Comparison of ENCODE assay signal across 20 cellular contexts in the genomic region with DNA sequence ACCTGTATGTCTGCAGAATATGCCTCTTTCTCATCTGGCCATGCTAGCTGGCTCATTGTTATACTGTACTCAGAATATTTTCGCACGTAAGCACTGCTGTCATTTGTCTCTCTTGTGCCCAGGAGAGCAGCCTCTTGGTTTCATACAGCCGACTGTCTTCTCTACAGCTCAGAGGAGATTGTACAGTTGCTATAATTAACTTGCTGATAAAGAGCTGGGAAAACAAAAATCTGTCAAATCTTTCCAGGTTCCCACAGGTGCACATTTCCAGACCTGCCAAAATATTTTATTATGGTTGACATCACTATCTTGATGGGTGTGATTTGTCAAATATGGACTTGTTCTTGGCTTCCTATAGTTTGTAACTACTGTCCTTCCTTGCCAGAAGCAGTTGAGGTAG.
DNase-seq lines count a peak whose midpoint lies in the region; ATAC-seq and TF ChIP-seq lines count a peak whose summit lies in the region.
"Had no signal": no experiment of that assay in that cellular context is flagged by ENCODE, and none has a peak within 500 bp of the region (broad histone marks: within the 10 kb centered on the region; RNA-seq: fewer than 3 reads in every experiment).

No MANE protein-coding gene starts in this region.

- no peaks in the 10 kb centered on the region for H3K36me3 ChIP-seq in right atrium auricular region
- peaks cover 3% of the 10 kb centered on the region for H3K36me3 ChIP-seq in suprapubic skin

- no peaks in the 10 kb centered on the region for H3K27me3 ChIP-seq in right atrium auricular region
- no peaks in the 10 kb centered on the region for H3K27me3 ChIP-seq in suprapubic skin
- H3K27me3 ChIP-seq: BLaER1 had no signal

- intact Hi-C loops in Right ventricle myocardium inferior (cut with DNase I), result no loop called here

- DNase-seq in Right ventricle myocardium inferior (ENCODE audit: missing footprints), result no peak
- DNase-seq in right atrium auricular region (ENCODE audit: low spot score), result no peak
- peak; percentile 73 for DNase-seq in LNCaP clone FGC (ENCODE audit: low read depth)
- DNase-seq in cerebellum (ENCODE audit: low spot score), result peak; percentile 20
- no peak for DNase-seq in suprapubic skin (ENCODE audit: low spot score in 2 of 2)
- DNase-seq in KG1 (lab: John Stamatoyannopoulos, UW), result no peak
- DNase-seq: CD4-positive, CD25-positive, alpha-beta regulatory T cell; DMS153; DND-41; NCI-H1092 treated with DMSO at 0.1 percent for 48 hours; NCI-H1436; NCI-H187; NCI-H2081 treated with DMSO at 0.1 percent for 48 hours; NCI-H524 treated with DMSO at 0.1 percent for 48 hours; NCI-H82; RPMI8226; SHP77 had no signal

- H3K9me3 ChIP-seq in right atrium auricular region (no peaks in the 10 kb centered on the region), suprapubic skin (no peaks in the 10 kb centered on the region)

- H3K4me1 ChIP-seq in right atrium auricular region (peaks cover 0 to 14% of the 10 kb centered on the region in 2 donors), suprapubic skin (peaks cover 61% of the 10 kb centered on the region)

- H3K4me3 ChIP-seq in right atrium auricular region (no peak overlapping the region), LNCaP clone FGC (ENCODE audit: low read depth, low read length) (no peak overlapping the region), suprapubic skin (no peak overlapping the region)
- H3K4me3 ChIP-seq: BLaER1 had no signal

- TF ChIP-seq EP300 in suprapubic skin (IDR thresholded peaks at IDR 0.05), result no peak

- WGBS in suprapubic skin, result 43% methylated on average over 3 of the region's 3 CpGs

- TF ChIP-seq CTCF in right atrium auricular region (IDR thresholded peaks at IDR 0.05) (no peak), LNCaP clone FGC (IDR thresholded peaks at IDR 0.05; ENCODE audit: control insufficient read depth, extremely low read depth, insufficient read depth) (no peak), suprapubic skin (IDR thresholded peaks at IDR 0.05) (no peak)

- H3K27ac ChIP-seq in right atrium auricular region (no peak overlapping the region), suprapubic skin (peak overlapping the region; percentile 71)
- H3K27ac ChIP-seq: BLaER1 had no signal

- TF ChIP-seq POLR2A in suprapubic skin (IDR thresholded peaks at IDR 0.05), result no peak

- ATAC-seq in Right ventricle myocardium inferior, result peak; percentile 28
- ATAC-seq in GM19397 (IDR thresholded peaks at IDR 0.05; ENCODE audit: unreplicated experiment), result no peak
- ATAC-seq: HCT116 had no signal

Comparison
In these comparisons a context has a peak if more than half of its experiments do, and no peak if none do; other contexts are left out.
1. DNase-seq: peak in LNCaP clone FGC (single experiment) and cerebellum (single experiment); none in Right ventricle myocardium inferior (single experiment), right atrium auricular region (single experiment), suprapubic skin (0 of 2) and KG1 (single experiment).